ENCODE assay signal across 8 cellular contexts in genomic region chr2:62803961-62804360, GRCh38.
"Had no signal": no experiment of that assay in that cellular context is flagged by ENCODE, and none has a peak within 500 bp of the region (broad histone marks: within the 10 kb centered on the region; RNA-seq: fewer than 3 reads in every experiment).

No MANE protein-coding gene starts in this region.

- H3K4me1 ChIP-seq: HAP-1 had no signal

- H3K4me3 Mint-ChIP-seq: HFFc6 had no signal

- DNase-seq: GOT3, H7, HFFc6, IMR-90, KG1 had no signal

- H3K4me3 ChIP-seq: HAP-1, K562 had no signal

- H3K36me3 ChIP-seq: HAP-1 had no signal

- FAIRE-seq: HTR-8/SVneo, K562 had no signal

- H3K27ac Mint-ChIP-seq: HFFc6 had no signal

- H3K9me3 ChIP-seq: HAP-1 had no signal
